24 cellular contexts compared by ENCODE assay signal in genomic region chr9:99485461-99485860, GRCh38.
DNase-seq lines count a peak whose midpoint lies in the region; ATAC-seq and TF ChIP-seq lines count a peak whose summit lies in the region.
"Had no signal": no experiment of that assay in that cellular context is flagged by ENCODE, and none has a peak within 500 bp of the region (broad histone marks: within the 10 kb centered on the region; RNA-seq: fewer than 3 reads in every experiment).

No MANE protein-coding gene starts in this region.

- intact Hi-C loops in thyroid gland (cut with DNase I) (no loop called here), cardiac septum (cut with DNase I) (no loop called here)

- peaks cover 15 to 25% of the 10 kb centered on the region in 2 donors for H3K4me1 ChIP-seq in thyroid gland
- H3K4me1 ChIP-seq: parathyroid adenoma had no signal

- no peaks in the 10 kb centered on the region for H3K36me3 ChIP-seq in thyroid gland
- H3K36me3 ChIP-seq: sigmoid colon, transverse colon had no signal

- H3K9me3 ChIP-seq in thyroid gland, result no peaks in the 10 kb centered on the region
- H3K9me3 ChIP-seq: sigmoid colon, transverse colon had no signal

- peak; percentile 4 for DNase-seq in HS-27A (ENCODE audit: low read depth)
- peak; percentile 17 for DNase-seq in astrocyte of the hippocampus (ENCODE audit: low read depth, low spot score)
- DNase-seq in fibroblast of villous mesenchyme (ENCODE audit: low read depth), result peak; percentile 33
- DNase-seq in thyroid gland, result peak; percentile 43 to 47
- no peak for DNase-seq in cardiac septum (ENCODE audit: low spot score)
- DNase-seq in DMS 273 (lab: John Stamatoyannopoulos, UW; ENCODE audit: unreplicated experiment), result no peak
- DNase-seq: activated CD8-positive, alpha-beta memory T cell treated with anti-CD3 and anti-CD28 coated beads for 24 hours; activated naive CD4-positive, alpha-beta T cell treated with anti-CD3 and anti-CD28 coated beads, Interleukin-2, amount 50 U/mL, for 16 hours; activated T-cell treated with anti-CD3 and anti-CD28 coated beads, Interleukin-2, amount 50 U/mL, for 4 hours; AML-193; DND-41; H9; left cardiac atrium; naive thymus-derived CD4-positive, alpha-beta T cell; NCI-H1436; NCI-H524 treated with DMSO at 0.1 percent for 48 hours; RPMI8226; sigmoid colon; stimulated activated CD4-positive, alpha-beta T cell treated with anti-CD3 and anti-CD28 coated beads, Interleukin-1b, Interleukin-23, amount 100 ng/mL, for 48 hours; stimulated activated naive CD4-positive, alpha-beta T cell treated with Interleukin-2 at 50 U/mL for 16 hours; transverse colon had no signal

- TF ChIP-seq CTCF in fibroblast of villous mesenchyme (IDR thresholded peaks at IDR 0.05; ENCODE audit: insufficient read depth, low read depth, low read length) (no peak), thyroid gland (IDR thresholded peaks at IDR 0.05) (no peak)

- H3K27ac ChIP-seq in thyroid gland, result peak overlapping the region; percentile 12 to 49 (median 39)
- H3K27ac ChIP-seq: parathyroid adenoma, sigmoid colon, transverse colon had no signal

- 13 to 28% methylated on average over 2 of the region's 2 CpGs for WGBS in thyroid gland, 2 donors

- H3K4me3 ChIP-seq in fibroblast of villous mesenchyme (ENCODE audit: low read depth, low read length), result no peak overlapping the region
- H3K4me3 ChIP-seq in thyroid gland (replicated peaks in 1 of 3), result no peak overlapping the region
- H3K4me3 ChIP-seq: sigmoid colon, transverse colon had no signal

- no peak for ATAC-seq in GM18502 (IDR thresholded peaks at IDR 0.05; ENCODE audit: poor library complexity, unreplicated experiment)
- ATAC-seq: activated CD4-positive, CD25-positive, alpha-beta regulatory T cell treated with anti-CD3 and anti-CD28 coated beads, Interleukin-2, amount 50 U/mL, for 24 hours; activated T-cell treated with anti-CD3 and anti-CD28 coated beads, Interleukin-2, amount 50 U/mL, for 4 hours; left cardiac atrium; naive thymus-derived CD4-positive, alpha-beta T cell had no signal

- H3K27me3 ChIP-seq in thyroid gland, result no peaks in the 10 kb centered on the region
- H3K27me3 ChIP-seq: sigmoid colon, transverse colon had no signal

- no peak for TF ChIP-seq POLR2A in thyroid gland (IDR thresholded peaks at IDR 0.05)

Comparison
In these comparisons a context has a peak if more than half of its experiments do, and no peak if none do; other contexts are left out.
1. DNase-seq: peak in HS-27A (single experiment), astrocyte of the hippocampus (single experiment), fibroblast of villous mesenchyme (single experiment) and thyroid gland (2 of 2); none in cardiac septum (single experiment) and DMS 273 (single experiment).